ENCODE assay signal across 20 cellular contexts in the genomic region with DNA sequence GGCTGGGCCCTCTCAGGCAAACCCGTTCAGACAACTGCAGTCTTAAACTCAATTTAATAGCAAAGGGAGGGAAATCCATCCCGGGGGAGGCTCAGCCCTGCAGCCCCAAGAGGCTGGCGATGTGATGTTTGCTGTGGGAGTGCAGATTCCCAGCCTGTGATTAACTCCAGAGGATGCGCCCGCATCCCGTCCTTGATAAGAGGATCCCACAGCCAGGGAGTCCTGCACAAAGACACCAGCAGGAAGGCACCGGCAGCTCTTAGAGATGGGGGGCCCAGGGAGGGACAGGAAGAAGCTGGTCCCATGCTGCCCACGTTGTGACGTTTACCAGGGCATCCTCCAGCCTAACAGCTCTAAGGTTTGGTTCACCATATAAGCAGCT.
DNase-seq lines count a peak whose midpoint lies in the region; ATAC-seq, FAIRE-seq and TF ChIP-seq lines count a peak whose summit lies in the region.
"Had no signal": no experiment of that assay in that cellular context is flagged by ENCODE, and none has a peak within 500 bp of the region (broad histone marks: within the 10 kb centered on the region; RNA-seq: fewer than 3 reads in every experiment).

No MANE protein-coding gene starts in this region.

- peak; percentile 47 for DNase-seq in activated CD4-positive, alpha-beta T cell treated with anti-CD3 and anti-CD28 coated beads, Interleukin-2, amount 10 ng/mL, durations not matched to agents 24 days and 14 days
- no peak for DNase-seq in activated CD4-positive, alpha-beta T cell treated with anti-CD3 and anti-CD28 coated beads for 4 hours
- DNase-seq in ELF-1 (ENCODE audit: low read depth, low spot score) (peak; percentile 0), kidney (peak; percentile 47), sciatic nerve (ENCODE audit: low spot score) (peak; percentile 37), esophagus squamous epithelium (lab: John Stamatoyannopoulos, UW) (no peak), sigmoid colon (no peak)
- DNase-seq: CD4-positive, alpha-beta T cell; KBM-7; MV-4-11; NCI-H1417 treated with DMSO at 0.1 percent for 48 hours; NCI-H1930; NCI-H2171; NCI-H748 treated with DMSO at 0.1 percent for 48 hours; OCI-M1; SJCRH30 had no signal

- WGBS in esophagus squamous epithelium, 2 donors: 61% methylated on average over 6 of the region's 9 CpGs; no CpG with 5 or more reads in 1 of the 2 donors
- WGBS in sigmoid colon, 2 donors: 53 to 64% methylated on average over 9 of the region's 9 CpGs
- WGBS in gastroesophageal sphincter (ENCODE audit: low coverage in 1 of 2), 2 donors: 40% methylated on average over 4 of the region's 9 CpGs; no CpG with 5 or more reads in 1 of the 2 donors

- H3K4me3 ChIP-seq in kidney (ENCODE audit: low read length in 2 of 2) (no peak overlapping the region), esophagus squamous epithelium (no peak overlapping the region), sigmoid colon (no peak overlapping the region), gastroesophageal sphincter (no peak overlapping the region)
- H3K4me3 ChIP-seq: SJCRH30 had no signal

- H3K27me3 Mint-ChIP-seq in activated CD4-positive, alpha-beta T cell treated with anti-CD3 and anti-CD28 coated beads, Interleukin-2, amount 10 ng/mL, durations not matched to agents 24 days and 14 days: peaks cover 10% of the 10 kb centered on the region

- H3K4me1 Mint-ChIP-seq in activated CD4-positive, alpha-beta T cell treated with anti-CD3 and anti-CD28 coated beads, Interleukin-2, amount 10 ng/mL, durations not matched to agents 24 days and 14 days: no peaks in the 10 kb centered on the region
- H3K4me1 Mint-ChIP-seq: B cell had no signal

- TF ChIP-seq EP300 in sigmoid colon (IDR thresholded peaks at IDR 0.05): no peak
- TF ChIP-seq EP300 in gastroesophageal sphincter (IDR thresholded peaks at IDR 0.05): no peak

- H3K4me1 ChIP-seq in kidney (ENCODE audit: control insufficient read depth in 1 of 2, insufficient read depth in 1 of 2, low read depth in 1 of 2, low read length in 2 of 2) (no peaks in the 10 kb centered on the region), esophagus squamous epithelium (no peaks in the 10 kb centered on the region), sigmoid colon (no peaks in the 10 kb centered on the region), gastroesophageal sphincter (no peaks in the 10 kb centered on the region)
- H3K4me1 ChIP-seq: SJCRH30 had no signal

- H3K9me3 Mint-ChIP-seq in activated CD4-positive, alpha-beta T cell treated with anti-CD3 and anti-CD28 coated beads, Interleukin-2, amount 10 ng/mL, durations not matched to agents 24 days and 14 days: no peaks in the 10 kb centered on the region
- H3K9me3 Mint-ChIP-seq: CD4-positive, alpha-beta T cell had no signal

- no peaks in the 10 kb centered on the region for H3K36me3 Mint-ChIP-seq in activated CD4-positive, alpha-beta T cell treated with anti-CD3 and anti-CD28 coated beads, Interleukin-2, amount 10 ng/mL, durations not matched to agents 24 days and 14 days (ENCODE audit: low read depth)

- no peak overlapping the region for H3K4me3 Mint-ChIP-seq in activated CD4-positive, alpha-beta T cell treated with anti-CD3 and anti-CD28 coated beads, Interleukin-2, amount 10 ng/mL, durations not matched to agents 24 days and 14 days
- H3K4me3 Mint-ChIP-seq: B cell; CD4-positive, alpha-beta T cell had no signal

- no peak for FAIRE-seq in kidney (lab: Jason Lieb, UNC)

- TF ChIP-seq POLR2A in esophagus squamous epithelium (IDR thresholded peaks at IDR 0.05) (no peak), sigmoid colon (IDR thresholded peaks at IDR 0.05) (no peak), gastroesophageal sphincter (IDR thresholded peaks at IDR 0.05) (no peak)

- H3K9me3 ChIP-seq in kidney (ENCODE audit: control insufficient read depth in 1 of 2, low read length in 2 of 2): peaks cover 0 to under 1% of the 10 kb centered on the region in 2 donors
- H3K9me3 ChIP-seq in esophagus squamous epithelium: peaks cover 0 to 2% (median 0%) of the 10 kb centered on the region in 3 donors
- peaks cover 0 to 6% (median 2%) of the 10 kb centered on the region in 4 donors for H3K9me3 ChIP-seq in sigmoid colon
- H3K9me3 ChIP-seq in gastroesophageal sphincter: peaks cover 0 to 10% (median 0%) of the 10 kb centered on the region in 3 donors
- H3K9me3 ChIP-seq: SJCRH30 had no signal

- intact Hi-C loops in activated CD4-positive, alpha-beta T cell treated with anti-CD3 and anti-CD28 coated beads, Interleukin-2, amount 10 ng/mL, durations not matched to agents 24 days and 14 days (cut with micrococcal nuclease): loop anchor here (5.0 to 10.0 kb wide), 2 partner anchors 57 to 280 kb away; no protein-coding TSS in a partner anchor
- intact Hi-C loops in kidney (cut with DNase I): no loop called here
- intact Hi-C loops in sciatic nerve (cut with DNase I): no loop called here
- intact Hi-C loops in esophagus squamous epithelium (cut with DNase I): no loop called here
- intact Hi-C loops in sigmoid colon (cut with DNase I): no loop called here

- TF ChIP-seq CTCF in kidney (IDR thresholded peaks at IDR 0.05; ENCODE audit: borderline replicate concordance, extremely low read depth, insufficient read depth) (no peak), esophagus squamous epithelium (IDR thresholded peaks at IDR 0.05) (no peak), sigmoid colon (IDR thresholded peaks at IDR 0.05) (no peak), gastroesophageal sphincter (IDR thresholded peaks at IDR 0.05) (no peak)

- ATAC-seq in sciatic nerve: no peak
- no peak for ATAC-seq in gastroesophageal sphincter

- H3K27me3 ChIP-seq in esophagus squamous epithelium: peaks cover 0 to 56% (median 0%) of the 10 kb centered on the region in 4 donors
- H3K27me3 ChIP-seq in sigmoid colon: peaks cover 0 to 12% (median 0%) of the 10 kb centered on the region in 3 donors
- H3K27me3 ChIP-seq in gastroesophageal sphincter: peaks cover 69% of the 10 kb centered on the region
- H3K27me3 ChIP-seq: SJCRH30 had no signal

- no peak overlapping the region for H3K27ac ChIP-seq in kidney (ENCODE audit: low read depth in 2 of 2, low read length in 2 of 2)
- no peak overlapping the region for H3K27ac ChIP-seq in esophagus squamous epithelium
- no peak overlapping the region for H3K27ac ChIP-seq in sigmoid colon
- no peak overlapping the region for H3K27ac ChIP-seq in gastroesophageal sphincter
- H3K27ac ChIP-seq: 22Rv1, RWPE1, SJCRH30 had no signal

- no peak overlapping the region for H3K27ac Mint-ChIP-seq in activated CD4-positive, alpha-beta T cell treated with anti-CD3 and anti-CD28 coated beads, Interleukin-2, amount 10 ng/mL, durations not matched to agents 24 days and 14 days
- H3K27ac Mint-ChIP-seq: B cell; CD4-positive, alpha-beta T cell had no signal

- no peak overlapping the region for H3K9ac ChIP-seq in kidney (ENCODE audit: low read length in 2 of 2)

- no peaks in the 10 kb centered on the region for H3K36me3 ChIP-seq in kidney (ENCODE audit: control insufficient read depth in 1 of 2, insufficient read depth in 2 of 2, low read length in 2 of 2)
- no peaks in the 10 kb centered on the region for H3K36me3 ChIP-seq in esophagus squamous epithelium
- H3K36me3 ChIP-seq in sigmoid colon: no peaks in the 10 kb centered on the region
- no peaks in the 10 kb centered on the region for H3K36me3 ChIP-seq in gastroesophageal sphincter
- H3K36me3 ChIP-seq: SJCRH30 had no signal

Comparison
In these comparisons a context has a peak if more than half of its experiments do, and no peak if none do; other contexts are left out.
1. DNase-seq: peak in activated CD4-positive, alpha-beta T cell treated with anti-CD3 and anti-CD28 coated beads, Interleukin-2, amount 10 ng/mL, durations not matched to agents 24 days and 14 days (single experiment), ELF-1 (single experiment), kidney (single experiment) and sciatic nerve (single experiment); none in activated CD4-positive, alpha-beta T cell treated with anti-CD3 and anti-CD28 coated beads for 4 hours (0 of 2), esophagus squamous epithelium (single experiment) and sigmoid colon (single experiment).